9 cellular contexts compared by ENCODE assay signal in the genomic region with DNA sequence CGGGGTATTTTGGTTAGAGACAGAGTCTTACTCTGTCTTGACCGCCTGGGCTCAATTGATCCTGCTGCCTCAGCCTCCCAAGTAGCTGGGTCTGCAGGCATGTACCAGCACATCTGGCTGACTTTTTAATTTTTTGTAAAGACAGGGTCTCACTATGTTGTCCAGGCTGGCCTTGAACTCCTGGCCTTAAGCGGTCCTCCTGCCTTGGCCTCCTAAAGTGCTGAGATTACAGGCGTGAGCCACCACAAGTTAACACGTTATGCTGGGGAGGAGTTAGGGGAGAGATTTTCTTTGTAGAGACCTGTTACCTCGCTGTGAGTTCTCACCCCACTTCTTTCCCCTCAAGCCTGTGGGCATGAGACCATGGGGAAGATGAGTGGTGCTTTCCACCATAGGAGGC. TPM values are rescaled to one million over a fixed set of nuclear protein-coding genes. Genes with fewer than 3 reads are reported as not detected.
DNase-seq lines count a peak whose midpoint lies in the region.
"Had no signal": no experiment of that assay in that cellular context is flagged by ENCODE, and none has a peak within 500 bp of the region (broad histone marks: within the 10 kb centered on the region; RNA-seq: fewer than 3 reads in every experiment).

No MANE protein-coding gene starts in this region.

- intact Hi-C loops in activated naive CD4-positive, alpha-beta T cell treated with anti-CD3 and anti-CD28 coated beads for 36 hours (cut with micrococcal nuclease): no loop called here

- CTCF ChIA-PET in activated naive CD4-positive, alpha-beta T cell treated with anti-CD3 and anti-CD28 coated beads for 36 hours (lab: Charles Lee): no interaction called here

- H3K4me3 Mint-ChIP-seq in activated naive CD4-positive, alpha-beta T cell treated with anti-CD3 and anti-CD28 coated beads for 36 hours: no peak overlapping the region
- H3K4me3 Mint-ChIP-seq: dendritic cell treated with granulocyte-macrophage colony-stimulating factor and Interleukin-4, amounts not matched to agents 40 ng/mL and 50 ng/mL, for 4 days; mesothelial cell of epicardium had no signal

- H3K27me3 Mint-ChIP-seq in activated naive CD4-positive, alpha-beta T cell treated with anti-CD3 and anti-CD28 coated beads for 36 hours (ENCODE audit: low read depth): no peaks in the 10 kb centered on the region

- peaks cover 25% of the 10 kb centered on the region for H3K4me1 Mint-ChIP-seq in activated naive CD4-positive, alpha-beta T cell treated with anti-CD3 and anti-CD28 coated beads for 36 hours (ENCODE audit: low read depth)
- H3K4me1 Mint-ChIP-seq: mesothelial cell of epicardium had no signal

- H3K9me3 Mint-ChIP-seq in activated naive CD4-positive, alpha-beta T cell treated with anti-CD3 and anti-CD28 coated beads for 36 hours: no peaks in the 10 kb centered on the region
- H3K9me3 Mint-ChIP-seq: dendritic cell treated with granulocyte-macrophage colony-stimulating factor and Interleukin-4, amounts not matched to agents 40 ng/mL and 50 ng/mL, for 4 days; mesothelial cell of epicardium had no signal

- no peaks in the 10 kb centered on the region for H3K36me3 Mint-ChIP-seq in activated naive CD4-positive, alpha-beta T cell treated with anti-CD3 and anti-CD28 coated beads for 36 hours (ENCODE audit: low read depth)
- H3K36me3 Mint-ChIP-seq: mesothelial cell of epicardium had no signal

- no peak for DNase-seq in activated naive CD4-positive, alpha-beta T cell treated with anti-CD3 and anti-CD28 coated beads for 36 hours
- DNase-seq in activated naive CD4-positive, alpha-beta T cell (lab: John Stamatoyannopoulos, UW): no peak
- DNase-seq: activated CD4-positive, CD25-positive, alpha-beta regulatory T cell treated with anti-CD3 and anti-CD28 coated beads, Interleukin-2, amount 50 U/mL, for 72 hours; amniotic stem cell; NCI-H2107; stimulated activated naive CD4-positive, alpha-beta T cell treated with Interleukin-2 at 50 U/mL for 16 hours had no signal

- peak overlapping the region; percentile 48 for H3K27ac Mint-ChIP-seq in activated naive CD4-positive, alpha-beta T cell treated with anti-CD3 and anti-CD28 coated beads for 36 hours
- H3K27ac Mint-ChIP-seq: dendritic cell treated with granulocyte-macrophage colony-stimulating factor and Interleukin-4, amounts not matched to agents 40 ng/mL and 50 ng/mL, for 4 days; mesothelial cell of epicardium had no signal

RNA-seq across cellular contexts. Expression of a gene that starts 1.8 kb away (rescaled TPM):
- 1 to 10 TPM; 4.9 to 5.1 TPM for total RNA-seq in activated naive CD4-positive, alpha-beta T cell treated with anti-CD3 and anti-CD28 coated beads for 36 hours
- total RNA-seq: M059J had no signal

RNA-seq across cellular contexts. Expression of a gene that starts 25.5 kb away (rescaled TPM):
- under 1 TPM; 0.17 to 0.55 TPM for total RNA-seq in activated naive CD4-positive, alpha-beta T cell treated with anti-CD3 and anti-CD28 coated beads for 36 hours

RNA-seq across cellular contexts. Expression of a gene that starts 42.4 kb away (rescaled TPM):
- 10 to 100 TPM; 79.6 to 86.8 TPM for total RNA-seq in activated naive CD4-positive, alpha-beta T cell treated with anti-CD3 and anti-CD28 coated beads for 36 hours

RNA-seq across cellular contexts. Expression of a gene that starts 51.2 kb away (rescaled TPM):
- total RNA-seq in activated naive CD4-positive, alpha-beta T cell treated with anti-CD3 and anti-CD28 coated beads for 36 hours: 10 to 100 TPM; 20.0 to 22.0 TPM

RNA-seq across cellular contexts. Expression of a gene that starts 52.4 kb away (rescaled TPM):
- total RNA-seq in activated naive CD4-positive, alpha-beta T cell treated with anti-CD3 and anti-CD28 coated beads for 36 hours: 100 to 1,000 TPM; 169 to 173 TPM
